In genomic region chr18:27353273-27353672, GRCh38 we compare ENCODE assay signal across 21 cellular contexts.
A peak's percentile ranks its signal among the peaks of the same experiment; 100 is the strongest.
DNase-seq lines count a peak whose midpoint lies in the region; ATAC-seq, FAIRE-seq and TF ChIP-seq lines count a peak whose summit lies in the region.
"Had no signal": no experiment of that assay in that cellular context is flagged by ENCODE, and none has a peak within 500 bp of the region (broad histone marks: within the 10 kb centered on the region; RNA-seq: fewer than 3 reads in every experiment).

No MANE protein-coding gene starts in this region.

- no peak for TF ChIP-seq RAD21 in HepG2 (CRISPR knock-in tag; IDR thresholded peaks at IDR 0.05)
- no peak for TF ChIP-seq RAD21 in K562 (CRISPR knock-in tag; conservative IDR thresholded peaks at IDR 0.05 in 1 of 2, IDR thresholded peaks at IDR 0.05 in 1 of 2)

- DNase-seq in HepG2 (ENCODE audit: low spot score) (no peak), right lobe of liver (no peak), K562 (ENCODE audit: extremely low read depth in 1 of 4, low spot score in 3 of 4) (no peak), aorta (no peak), left colon (no peak), D341Med (ENCODE audit: low spot score) (no peak)
- DNase-seq: ACHN; BE2C; C1 segment of cervical spinal cord; CD4-positive, alpha-beta memory T cell; CD4-positive, CD25-positive, alpha-beta regulatory T cell; CD8-positive, alpha-beta memory T cell; COR-L47; DMS79 treated with DMSO at 0.1 percent for 48 hours; GF-D8 had no signal

- H3K9me3 ChIP-seq in HepG2 (ENCODE audit: low read length) (no peaks in the 10 kb centered on the region), right lobe of liver (no peaks in the 10 kb centered on the region), K562 (replicated peaks; ENCODE audit: control insufficient read depth, insufficient read depth, low read depth, low read length) (no peaks in the 10 kb centered on the region; the same call in 1 of the 2 replicates), aorta (ENCODE audit: control insufficient read depth, low read length) (no peaks in the 10 kb centered on the region)
- H3K9me3 ChIP-seq: BE2C, BLaER1 had no signal

- H3K4me3 ChIP-seq in HepG2 (replicated peaks in 1 of 3; ENCODE audit: insufficient read depth in 1 of 3, low read depth in 2 of 3, low read length in 3 of 3) (no peak overlapping the region), right lobe of liver (no peak overlapping the region), K562 (no peak overlapping the region), aorta (ENCODE audit: low read length in 2 of 2) (no peak overlapping the region)
- H3K4me3 ChIP-seq: BLaER1 had no signal

- POLR2A ChIA-PET in HepG2 (lab: Yijun Ruan, JAX) (no interaction called here), K562 (lab: Yijun Ruan, JAX) (no interaction called here)

- H3K4me2 ChIP-seq in HepG2 (ENCODE audit: low read depth, low read length) (no peak overlapping the region), K562 (ENCODE audit: insufficient read depth, low read length) (no peak overlapping the region)
- H3K4me2 ChIP-seq: BLaER1 had no signal

- BruUV-seq in HepG2 (replicated peaks; lab: Mats Ljungman, UMichigan) (no TSS peak), K562 (replicated peaks; lab: Mats Ljungman, UMichigan) (no TSS peak)

- H2AFZ ChIP-seq in HepG2 (ENCODE audit: low read length) (no peak overlapping the region), K562 (ENCODE audit: low read depth, low read length) (no peak overlapping the region)

- whole genome bisulfite sequencing in HepG2 (ENCODE audit: low lambda C conversion rate): 3% methylated on average over 4 of the region's 4 CpGs
- 46% methylated on average over 4 of the region's 4 CpGs for WGBS in right lobe of liver (ENCODE audit: insufficient coverage, low coverage, low lambda C conversion rate, missing lambda C conversion rate)
- WGBS in K562 (ENCODE audit: insufficient coverage, low coverage, missing lambda C conversion rate): 0% methylated on average over 4 of the region's 4 CpGs
- 81 to 87% methylated on average over 4 of the region's 4 CpGs for WGBS in aorta, 2 donors

- no peaks in the 10 kb centered on the region for H4K20me1 ChIP-seq in HepG2 (ENCODE audit: insufficient read depth, low read length)
- no peaks in the 10 kb centered on the region for H4K20me1 ChIP-seq in K562 (replicated peaks; ENCODE audit: control insufficient read depth, insufficient read depth, low read length)
- H4K20me1 ChIP-seq: BLaER1 had no signal

- no peaks in the 10 kb centered on the region for H3K36me3 ChIP-seq in HepG2 (replicated peaks in 1 of 2; ENCODE audit: control insufficient read depth in 1 of 2, insufficient read depth in 2 of 2, low read length in 2 of 2)
- H3K36me3 ChIP-seq in right lobe of liver: no peaks in the 10 kb centered on the region
- no peaks in the 10 kb centered on the region for H3K36me3 ChIP-seq in K562 (ENCODE audit: control insufficient read depth, insufficient read depth, low read length)
- H3K36me3 ChIP-seq in aorta (ENCODE audit: control insufficient read depth in 1 of 2, insufficient read depth in 2 of 2, low read length in 1 of 2): no peaks in the 10 kb centered on the region
- H3K36me3 ChIP-seq: BE2C, BLaER1 had no signal

- no peaks in the 10 kb centered on the region for H3K9me1 ChIP-seq in K562 (ENCODE audit: control insufficient read depth, insufficient read depth, low read length)

- no peaks in the 10 kb centered on the region for H3K79me2 ChIP-seq in HepG2 (ENCODE audit: insufficient read depth, low read length)
- H3K79me2 ChIP-seq in K562 (ENCODE audit: control insufficient read depth, insufficient read depth, low read length): no peaks in the 10 kb centered on the region

- H3K27ac ChIP-seq in HepG2 (ENCODE audit: extremely low read length, insufficient read depth, low read length) (no peak overlapping the region), right lobe of liver (no peak overlapping the region), K562 (ENCODE audit: extremely low read depth, low read depth, low read length) (no peak overlapping the region), aorta (ENCODE audit: low read depth in 1 of 2, low read length in 2 of 2) (no peak overlapping the region)
- H3K27ac ChIP-seq: 22Rv1, BLaER1 had no signal

- TF ChIP-seq CTCF in HepG2 (CRISPR knock-in tag; IDR thresholded peaks at IDR 0.05): no peak
- no peak for TF ChIP-seq CTCF in right lobe of liver (IDR thresholded peaks at IDR 0.05)
- TF ChIP-seq CTCF in K562 (IDR thresholded peaks at IDR 0.05 in 2 of 3, conservative IDR thresholded peaks at IDR 0.05 in 1 of 3; ENCODE audit: insufficient read depth in 2 of 3, low read depth in 1 of 3, low read length in 3 of 3): no peak

- ATAC-seq in HepG2: no peak
- no peak for ATAC-seq in right lobe of liver
- ATAC-seq in K562: no peak
- peak; percentile 34 for ATAC-seq in aorta (ENCODE audit: low FRiP score)
- no peak for ATAC-seq in left colon

- H3K4me1 ChIP-seq in HepG2 (ENCODE audit: insufficient read depth, low read length) (no peaks in the 10 kb centered on the region), right lobe of liver (no peaks in the 10 kb centered on the region), K562 (replicated peaks in 1 of 2; ENCODE audit: control insufficient read depth in 2 of 2, insufficient read depth in 2 of 2, low read length in 2 of 2) (no peaks in the 10 kb centered on the region), aorta (ENCODE audit: control insufficient read depth in 1 of 2, insufficient read depth in 2 of 2, low read length in 2 of 2) (no peaks in the 10 kb centered on the region)
- H3K4me1 ChIP-seq: BE2C, BLaER1 had no signal

- intact Hi-C loops in HepG2 (cut with micrococcal nuclease; ENCODE audit: unreplicated experiment): no loop called here
- intact Hi-C loops in right lobe of liver (cut with DNase I): no loop called here
- intact Hi-C loops in K562 (cut with micrococcal nuclease): loop anchor here (10.0 kb wide), 1 partner anchor 242 kb away; no protein-coding TSS in a partner anchor
- intact Hi-C loops in aorta (cut with DNase I): no loop called here
- intact Hi-C loops in left colon (cut with DNase I, micrococcal nuclease): no loop called here

- TF ChIP-seq EP300 in HepG2 (IDR thresholded peaks at IDR 0.05; ENCODE audit: low read depth in 2 of 2, low read length in 2 of 2) (no peak), HepG2 (CRISPR knock-in tag; IDR thresholded peaks at IDR 0.05; ENCODE audit: borderline replicate concordance) (no peak), K562 (IDR thresholded peaks at IDR 0.05; ENCODE audit: low read length) (no peak)

- TF ChIP-seq POLR2A in HepG2 (IDR thresholded peaks at IDR 0.05; ENCODE audit: insufficient read depth in 1 of 2, low read depth in 2 of 2, low read length in 2 of 2) (no peak), right lobe of liver (IDR thresholded peaks at IDR 0.05) (no peak), K562 (conservative IDR thresholded peaks at IDR 0.05) (no peak)

- H3K9ac ChIP-seq in HepG2 (ENCODE audit: insufficient read depth, low read depth, low read length) (no peak overlapping the region), K562 (ENCODE audit: insufficient read depth in 1 of 2, low read depth in 2 of 2, low read length in 2 of 2) (no peak overlapping the region)
- H3K9ac ChIP-seq: BLaER1 had no signal

- FAIRE-seq in HepG2 (lab: Jason Lieb, UNC) (no peak), K562 (lab: Jason Lieb, UNC) (no peak)
- FAIRE-seq: D721Med, G401.6, GM12891, GM19239 had no signal

- CTCF ChIA-PET in HepG2 (lab: Yijun Ruan, JAX; ENCODE audit: low intra/inter-chr PET ratio, low total read pairs): no interaction called here
- CTCF ChIA-PET in K562 (lab: Yijun Ruan, JAX; ENCODE audit: low intra/inter-chr PET ratio): no interaction called here

- in situ Hi-C loops in HepG2 (cut with HindIII; ENCODE audit: extremely low pct_ligation_motif_present, low pct_unique_long_range_greater_than_20kb): no loop called here
- in situ Hi-C loops in K562 (cut with MboI): no loop called here

- no peaks in the 10 kb centered on the region for H3K27me3 ChIP-seq in HepG2 (ENCODE audit: control insufficient read depth in 1 of 2, insufficient read depth in 2 of 2, low read length in 2 of 2)
- H3K27me3 ChIP-seq in right lobe of liver: no peaks in the 10 kb centered on the region
- no peaks in the 10 kb centered on the region for H3K27me3 ChIP-seq in K562 (ENCODE audit: control insufficient read depth in 2 of 2, insufficient read depth in 2 of 2, low read length in 2 of 2)
- no peaks in the 10 kb centered on the region for H3K27me3 ChIP-seq in aorta (ENCODE audit: control insufficient read depth in 1 of 2, insufficient read depth in 2 of 2, low read length in 1 of 2)
- H3K27me3 ChIP-seq: BE2C, BLaER1 had no signal

TF ChIP-seq in HepG2, 621 proteins besides CTCF, POLR2A, EP300 and RAD21:
- no peak for TF ChIP-seq MAF1 (CRISPR knock-in tag; IDR thresholded peaks at IDR 0.05; ENCODE audit: borderline replicate concordance)
- peak; percentile 28; the same call in 1 of the 2 replicates for TF ChIP-seq MAFF (IDR thresholded peaks at IDR 0.05; ENCODE audit: low read depth, low read length)
- peak; percentile 51 to 62; a peak in 3 of 4 replicates for TF ChIP-seq MAFK (conservative IDR thresholded peaks at IDR 0.05 in 1 of 2, IDR thresholded peaks at IDR 0.05 in 1 of 2; ENCODE audit: low read length in 2 of 2)

TF ChIP-seq in K562, 482 proteins besides CTCF, POLR2A, EP300 and RAD21 (continues in another document):
- no peak for TF ChIP-seq KLF13 (tag; IDR thresholded peaks at IDR 0.05; ENCODE audit: borderline replicate concordance, low read depth)

Comparison
In these comparisons a context has a peak if more than half of its experiments do, and no peak if none do; other contexts are left out.
1. Of the 241 proteins assayed by ChIP-seq in both HepG2 and K562: peak only in HepG2: MAFF and MAFK; only in K562: none; in both: none; in neither: 239.